ENCODE assay signal across 10 cellular contexts in the genomic region with DNA sequence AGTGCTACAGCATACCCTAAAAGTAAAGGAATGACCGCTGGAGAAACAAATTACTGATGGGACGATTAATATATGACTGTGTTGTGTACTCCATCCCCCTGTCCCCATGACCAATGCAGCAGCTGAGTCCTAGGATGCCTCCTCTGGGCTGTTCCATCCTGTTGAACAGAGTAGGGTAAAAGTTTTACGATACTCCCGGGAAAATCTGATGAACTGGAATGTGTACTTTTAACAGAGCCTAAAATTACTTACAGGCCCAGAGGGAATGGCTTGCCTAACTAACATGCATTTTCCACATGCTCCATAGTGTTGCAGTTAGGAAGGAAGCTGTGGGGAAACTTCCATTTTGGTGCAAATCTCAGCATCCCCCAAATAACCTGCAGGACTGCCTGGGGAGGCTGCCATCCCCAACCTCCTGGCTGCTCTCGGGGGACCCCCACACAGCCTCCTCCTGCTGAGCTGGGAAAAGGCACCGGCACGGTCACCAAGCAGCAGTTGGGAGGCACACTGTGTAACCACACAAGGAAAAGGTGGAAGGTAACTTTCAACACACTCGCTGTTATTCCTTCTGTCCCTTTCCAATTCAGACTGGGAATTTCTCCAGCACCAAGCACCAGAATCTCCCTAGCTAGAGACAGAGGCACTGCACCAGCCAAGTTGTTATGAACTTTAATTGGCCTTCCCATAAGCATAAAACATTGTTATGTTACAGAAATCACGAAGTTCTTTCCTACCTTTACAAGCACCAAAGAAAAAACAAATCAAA.
A peak's percentile ranks its signal among the peaks of the same experiment; 100 is the strongest.
DNase-seq lines count a peak whose midpoint lies in the region; TF ChIP-seq lines count a peak whose summit lies in the region.
"Had no signal": no experiment of that assay in that cellular context is flagged by ENCODE, and none has a peak within 500 bp of the region (broad histone marks: within the 10 kb centered on the region; RNA-seq: fewer than 3 reads in every experiment).

No MANE protein-coding gene starts in this region.

- POLR2A ChIA-PET in RWPE1 (lab: Yijun Ruan, JAX; ENCODE audit: low non-redundant PET): no interaction called here

- no peaks in the 10 kb centered on the region for H3K27me3 ChIP-seq in mucosa of rectum (ENCODE audit: control insufficient read depth in 2 of 2, insufficient read depth in 2 of 2, low read length in 2 of 2)
- no peaks in the 10 kb centered on the region for H3K27me3 ChIP-seq in tibial nerve
- H3K27me3 ChIP-seq in neuronal stem cell (ENCODE audit: control insufficient read depth in 3 of 3, insufficient read depth in 3 of 3, low read depth in 1 of 3, low read length in 3 of 3): no peaks in the 10 kb centered on the region

- no peak overlapping the region for H2AK5ac ChIP-seq in neuronal stem cell (ENCODE audit: low read depth, low read length)

- peak in 1 of 2 donors; percentile 13 for TF ChIP-seq EP300 in tibial nerve (IDR thresholded peaks at IDR 0.05)

- H4K8ac ChIP-seq in neuronal stem cell (ENCODE audit: low read depth, low read length): no peak overlapping the region

- no peak overlapping the region for H3K4me2 ChIP-seq in neuronal stem cell (ENCODE audit: insufficient read depth, low read length, poor library complexity, severe bottlenecking)

- 61 to 62% methylated on average over 9 of the region's 9 CpGs for WGBS in tibial nerve, 2 donors
- no CpG with 5 or more reads among the region's 9 CpGs for WGBS in neuronal stem cell (ENCODE audit: extremely low coverage in 2 of 2, insufficient read length in 2 of 2, insufficient replicate concordance in 1 of 2), 2 donors

- no peak overlapping the region for H2BK12ac ChIP-seq in neuronal stem cell (ENCODE audit: low read length)

- H3K9me3 ChIP-seq in mucosa of rectum (ENCODE audit: control insufficient read depth in 2 of 2, low read length in 2 of 2) (no peaks in the 10 kb centered on the region), tibial nerve (no peaks in the 10 kb centered on the region), neuronal stem cell (replicated peaks in 1 of 2; ENCODE audit: control insufficient read depth in 2 of 2, insufficient read depth in 1 of 2, low read depth in 1 of 2, low read length in 2 of 2) (no peaks in the 10 kb centered on the region)

- peak overlapping the region; percentile 86 for H3K27ac ChIP-seq in RWPE1
- H3K27ac ChIP-seq in mucosa of rectum (ENCODE audit: low read depth in 2 of 2, low read length in 2 of 2): peak overlapping the region; percentile 88 to 98
- peak overlapping the region; percentile 0 to 58 (median 54) for H3K27ac ChIP-seq in tibial nerve
- H3K27ac ChIP-seq in neuronal stem cell (replicated peaks; ENCODE audit: low read length): no peak overlapping the region

- H3K4me3 ChIP-seq in mucosa of rectum (ENCODE audit: low read length in 2 of 2) (peak overlapping the region; percentile 80 to 85), tibial nerve (peak overlapping the region in 1 of 4 donors; percentile 8), neuronal stem cell (ENCODE audit: low read length in 2 of 2) (peak overlapping the region in 1 of 2 donors; percentile 8)

- in situ Hi-C loops in GM13976 (cut with MboI; ENCODE audit: low sequenced_read_pairs, unreplicated experiment): no loop called here

- CTCF ChIA-PET in RWPE1 (lab: Yijun Ruan, JAX): interaction anchor here (1.7 kb wide), 1 partner anchor 229 kb away, joined by 9 read pairs; no protein-coding TSS in a partner anchor

- no peak overlapping the region for H3K23ac ChIP-seq in neuronal stem cell (ENCODE audit: low read depth, low read length, poor library complexity)

- no peaks in the 10 kb centered on the region for H3K79me1 ChIP-seq in neuronal stem cell (ENCODE audit: low read depth, low read length)

- no peak overlapping the region for H3K18ac ChIP-seq in neuronal stem cell (ENCODE audit: low read length)

- no peak for TF ChIP-seq POLR2A in tibial nerve (IDR thresholded peaks at IDR 0.05)

- H3K36me3 ChIP-seq in mucosa of rectum (ENCODE audit: control insufficient read depth in 2 of 2, insufficient read depth in 2 of 2, low read length in 2 of 2) (peaks cover 9 to 19% of the 10 kb centered on the region in 2 donors), tibial nerve (peaks cover 5 to 78% (median 5%) of the 10 kb centered on the region in 3 donors), neuronal stem cell (replicated peaks in 1 of 2; ENCODE audit: control insufficient read depth in 2 of 2, insufficient read depth in 2 of 2, low read length in 2 of 2) (peaks cover 25 to 99% of the 10 kb centered on the region in 2 donors)

- H2BK120ac ChIP-seq in neuronal stem cell (ENCODE audit: low read depth, low read length): no peak overlapping the region

- H2AFZ ChIP-seq in neuronal stem cell (ENCODE audit: low read length): no peak overlapping the region

- TF ChIP-seq CTCF in RWPE1 (conservative IDR thresholded peaks at IDR 0.05; ENCODE audit: low read depth) (no peak), tibial nerve (IDR thresholded peaks at IDR 0.05) (no peak), GM13976 (IDR thresholded peaks at IDR 0.05; ENCODE audit: borderline replicate concordance, control extremely low read depth, extremely low read depth, insufficient read depth, missing control alignments) (no peak)

- no peak overlapping the region for H3K14ac ChIP-seq in neuronal stem cell (ENCODE audit: low read length)

- H2BK5ac ChIP-seq in neuronal stem cell (ENCODE audit: low read length): no peak overlapping the region

- DNase-seq in RWPE1 (ENCODE audit: low spot score) (no peak), fibroblast of gingiva (ENCODE audit: low read depth) (peak; percentile 65), tibial nerve (ENCODE audit: low spot score in 2 of 2) (no peak), NCI-H2227 treated with DMSO at 0.1 percent for 48 hours (lab: John Stamatoyannopoulos, UW) (no peak), GM13976 (ENCODE audit: low spot score) (no peak), neuronal stem cell (ENCODE audit: low spot score) (no peak)
- DNase-seq in activated naive CD4-positive, alpha-beta T cell treated with anti-CD3 and anti-CD28 coated beads, Interleukin-2, amount 50 U/mL, for 16 hours: no peak
- DNase-seq: DMS79, H7 had no signal

- peaks cover 28 to 41% of the 10 kb centered on the region in 2 donors for H3K4me1 ChIP-seq in mucosa of rectum (ENCODE audit: control insufficient read depth in 2 of 2, insufficient read depth in 2 of 2, low read length in 2 of 2)
- peaks cover 0 to 25% (median 7%) of the 10 kb centered on the region in 4 donors for H3K4me1 ChIP-seq in tibial nerve
- H3K4me1 ChIP-seq in neuronal stem cell (ENCODE audit: control insufficient read depth in 2 of 2, insufficient read depth in 1 of 2, low read depth in 1 of 2, low read length in 2 of 2): peaks cover 0 to 2% of the 10 kb centered on the region in 2 donors

- no peak overlapping the region for H2BK15ac ChIP-seq in neuronal stem cell (ENCODE audit: low read length)

- no peak overlapping the region for H3K4ac ChIP-seq in neuronal stem cell (ENCODE audit: low read length)

- H3K9ac ChIP-seq in mucosa of rectum (ENCODE audit: low read depth in 1 of 2, low read length in 2 of 2) (peak overlapping the region; percentile 88 to 92), neuronal stem cell (ENCODE audit: low read depth, low read length, poor library complexity) (no peak overlapping the region)

- H4K91ac ChIP-seq in neuronal stem cell (ENCODE audit: low read depth, low read length, poor library complexity): no peak overlapping the region
